1 cellular context compared by ENCODE assay signal in the genomic region with DNA sequence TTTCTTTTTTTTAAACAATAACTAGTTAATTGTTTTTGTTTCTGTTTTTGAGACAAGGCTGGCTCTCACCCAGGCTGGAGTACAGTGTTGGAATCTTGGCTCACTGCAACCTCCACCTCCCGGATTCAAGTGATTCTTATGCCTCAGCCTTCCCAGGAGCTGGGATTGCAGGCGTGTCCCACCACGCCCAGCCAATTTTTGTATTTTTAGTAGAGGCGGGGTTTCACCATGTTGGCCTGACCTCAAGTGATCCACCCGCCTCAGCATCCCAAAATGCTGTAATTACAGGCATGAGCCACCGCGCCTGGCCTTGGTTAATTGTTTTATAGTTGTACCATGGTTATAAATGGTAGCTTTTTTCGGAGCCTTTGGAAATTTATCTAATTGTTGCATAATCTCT.
TF ChIP-seq lines count a peak whose summit lies in the region.

No MANE protein-coding gene starts in this region.

TF ChIP-seq in H1, 55 proteins besides CTCF, POLR2A, EP300 and RAD21 (continued from another document):
- no peak for TF ChIP-seq BCL11A (IDR thresholded peaks at IDR 0.05; ENCODE audit: low read depth in 2 of 2, low read length in 2 of 2)
- TF ChIP-seq SIX5 (IDR thresholded peaks at IDR 0.05; ENCODE audit: low read depth, low read length), result no peak
- TF ChIP-seq, protein P1, sequence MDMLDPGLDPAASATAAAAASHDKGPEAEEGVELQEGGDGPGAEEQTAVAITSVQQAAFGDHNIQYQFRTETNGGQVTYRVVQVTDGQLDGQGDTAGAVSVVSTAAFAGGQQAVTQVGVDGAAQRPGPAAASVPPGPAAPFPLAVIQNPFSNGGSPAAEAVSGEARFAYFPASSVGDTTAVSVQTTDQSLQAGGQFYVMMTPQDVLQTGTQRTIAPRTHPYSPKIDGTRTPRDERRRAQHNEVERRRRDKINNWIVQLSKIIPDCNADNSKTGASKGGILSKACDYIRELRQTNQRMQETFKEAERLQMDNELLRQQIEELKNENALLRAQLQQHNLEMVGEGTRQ (IDR thresholded peaks at IDR 0.05; ENCODE audit: low read length), result no peak
- no peak for TF ChIP-seq TAF1 (IDR thresholded peaks at IDR 0.05; ENCODE audit: low read depth, low read length)
- no peak for TF ChIP-seq MAFK (IDR thresholded peaks at IDR 0.05; ENCODE audit: low read depth, low read length)
- no peak for TF ChIP-seq SIRT6 (IDR thresholded peaks at IDR 0.05; ENCODE audit: low read length)
- TF ChIP-seq, protein P2, sequence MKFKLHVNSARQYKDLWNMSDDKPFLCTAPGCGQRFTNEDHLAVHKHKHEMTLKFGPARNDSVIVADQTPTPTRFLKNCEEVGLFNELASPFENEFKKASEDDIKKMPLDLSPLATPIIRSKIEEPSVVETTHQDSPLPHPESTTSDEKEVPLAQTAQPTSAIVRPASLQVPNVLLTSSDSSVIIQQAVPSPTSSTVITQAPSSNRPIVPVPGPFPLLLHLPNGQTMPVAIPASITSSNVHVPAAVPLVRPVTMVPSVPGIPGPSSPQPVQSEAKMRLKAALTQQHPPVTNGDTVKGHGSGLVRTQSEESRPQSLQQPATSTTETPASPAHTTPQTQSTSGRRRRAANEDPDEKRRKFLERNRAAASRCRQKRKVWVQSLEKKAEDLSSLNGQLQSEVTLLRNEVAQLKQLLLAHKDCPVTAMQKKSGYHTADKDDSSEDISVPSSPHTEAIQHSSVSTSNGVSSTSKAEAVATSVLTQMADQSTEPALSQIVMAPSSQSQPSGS (IDR thresholded peaks at IDR 0.05; ENCODE audit: low read length), result no peak
- TF ChIP-seq CHD2 (IDR thresholded peaks at IDR 0.05; ENCODE audit: low read length), result no peak
- no peak for TF ChIP-seq HDAC6 (IDR thresholded peaks at IDR 0.05; ENCODE audit: low read depth, low read length)
- no peak for TF ChIP-seq EGR1 (IDR thresholded peaks at IDR 0.05; ENCODE audit: borderline replicate concordance, low read depth, low read length)
